23 cellular contexts compared by ENCODE assay signal in genomic region chr6:79724816-79725215, GRCh38.
DNase-seq lines count a peak whose midpoint lies in the region; ATAC-seq, FAIRE-seq and TF ChIP-seq lines count a peak whose summit lies in the region.
"Had no signal": no experiment of that assay in that cellular context is flagged by ENCODE, and none has a peak within 500 bp of the region (broad histone marks: within the 10 kb centered on the region; RNA-seq: fewer than 3 reads in every experiment).

No MANE protein-coding gene starts in this region.

- no peak overlapping the region for H2AFZ ChIP-seq in neuronal stem cell (ENCODE audit: low read length)

- peak in 7 of 8 donors; percentile 52 to 99 (median 70) for ATAC-seq in heart right ventricle

- no peak overlapping the region for H2BK12ac ChIP-seq in neuronal stem cell (ENCODE audit: low read length)

- intact Hi-C loops in heart right ventricle (cut with DNase I): no loop called here

- H3K4me3 ChIP-seq in heart right ventricle: no peak overlapping the region
- H3K4me3 ChIP-seq in neuronal stem cell (ENCODE audit: low read length in 2 of 2): no peak overlapping the region
- H3K4me3 ChIP-seq: BLaER1, SJSA1 had no signal

- peaks cover 0 to 8% (median 0%) of the 10 kb centered on the region in 9 donors for H3K4me1 ChIP-seq in heart right ventricle
- no peaks in the 10 kb centered on the region for H3K4me1 ChIP-seq in neuronal stem cell (ENCODE audit: control insufficient read depth in 2 of 2, insufficient read depth in 1 of 2, low read depth in 1 of 2, low read length in 2 of 2)
- H3K4me1 ChIP-seq: BLaER1, SJSA1 had no signal

- DNase-seq in G401 (ENCODE audit: low spot score): peak; percentile 83
- DNase-seq in cerebellum (ENCODE audit: low spot score): peak; percentile 23
- DNase-seq in heart right ventricle: peak; percentile 8 to 18
- DNase-seq in neuronal stem cell (ENCODE audit: low spot score): no peak
- DNase-seq in HTR-8/SVneo (ENCODE audit: insufficient read length, low spot score): no peak
- no peak for DNase-seq in NCI-H1092 (lab: John Stamatoyannopoulos, UW)
- no peak for DNase-seq in middle frontal gyrus (ENCODE audit: extremely low spot score, low spot score)
- DNase-seq: CD4-positive, alpha-beta T cell; H9; KBM-7; MV-4-11; NCI-H1105 treated with DMSO at 0.1 percent for 48 hours; NCI-H146; NCI-H1930; NCI-H2107; NCI-H446; NCI-H524 treated with DMSO at 0.1 percent for 48 hours; NCI-H774 had no signal

- FAIRE-seq in HTR-8/SVneo (lab: Jason Lieb, UNC): no peak
- FAIRE-seq: A204.1, D721Med, G401.6 had no signal

- in situ Hi-C loops in G401 (cut with HindIII; ENCODE audit: low sequenced_read_pairs): no loop called here

- H3K9me3 ChIP-seq in heart right ventricle: no peaks in the 10 kb centered on the region
- peaks cover 0 to 4% of the 10 kb centered on the region in 2 donors for H3K9me3 ChIP-seq in neuronal stem cell (replicated peaks in 1 of 2; ENCODE audit: control insufficient read depth in 2 of 2, insufficient read depth in 1 of 2, low read depth in 1 of 2, low read length in 2 of 2)
- H3K9me3 ChIP-seq: BLaER1, SJSA1 had no signal

- no peak overlapping the region for H3K14ac ChIP-seq in neuronal stem cell (ENCODE audit: low read length)

- 60 to 74% methylated on average over 2 of the region's 2 CpGs for WGBS in heart right ventricle, 2 donors
- no CpG with 5 or more reads among the region's 2 CpGs for WGBS in neuronal stem cell (ENCODE audit: extremely low coverage in 2 of 2, insufficient read length in 2 of 2, insufficient replicate concordance in 1 of 2), 2 donors

- no peak overlapping the region for H2BK5ac ChIP-seq in neuronal stem cell (ENCODE audit: low read length)

- no peak overlapping the region for H3K4ac ChIP-seq in neuronal stem cell (ENCODE audit: low read length)

- H4K8ac ChIP-seq in neuronal stem cell (ENCODE audit: low read depth, low read length): no peak overlapping the region

- H3K27ac ChIP-seq in heart right ventricle (peak overlapping the region in 1 of 10 donors; percentile 28), neuronal stem cell (replicated peaks; ENCODE audit: low read length) (no peak overlapping the region)
- H3K27ac ChIP-seq: BLaER1, SJSA1 had no signal

- H3K4me2 ChIP-seq in neuronal stem cell (ENCODE audit: insufficient read depth, low read length, poor library complexity, severe bottlenecking): no peak overlapping the region
- H3K4me2 ChIP-seq: BLaER1 had no signal

- no peaks in the 10 kb centered on the region for H3K79me1 ChIP-seq in neuronal stem cell (ENCODE audit: low read depth, low read length)

- H2BK120ac ChIP-seq in neuronal stem cell (ENCODE audit: low read depth, low read length): no peak overlapping the region

- H2BK15ac ChIP-seq in neuronal stem cell (ENCODE audit: low read length): peak overlapping the region; percentile 5

- no peak overlapping the region for H3K23ac ChIP-seq in neuronal stem cell (ENCODE audit: low read depth, low read length, poor library complexity)

- H4K91ac ChIP-seq in neuronal stem cell (ENCODE audit: low read depth, low read length, poor library complexity): no peak overlapping the region

- no peak overlapping the region for H2AK5ac ChIP-seq in neuronal stem cell (ENCODE audit: low read depth, low read length)

- no peaks in the 10 kb centered on the region for H3K36me3 ChIP-seq in heart right ventricle
- H3K36me3 ChIP-seq in neuronal stem cell (replicated peaks in 1 of 2; ENCODE audit: control insufficient read depth in 2 of 2, insufficient read depth in 2 of 2, low read length in 2 of 2): no peaks in the 10 kb centered on the region
- H3K36me3 ChIP-seq: BLaER1, SJSA1 had no signal

- no peaks in the 10 kb centered on the region for H3K27me3 ChIP-seq in heart right ventricle
- no peaks in the 10 kb centered on the region for H3K27me3 ChIP-seq in neuronal stem cell (ENCODE audit: control insufficient read depth in 3 of 3, insufficient read depth in 3 of 3, low read depth in 1 of 3, low read length in 3 of 3)
- H3K27me3 ChIP-seq: BLaER1, SJSA1 had no signal

- H3K18ac ChIP-seq in neuronal stem cell (ENCODE audit: low read length): peak overlapping the region; percentile 31

- no peak overlapping the region for H3K9ac ChIP-seq in neuronal stem cell (ENCODE audit: low read depth, low read length, poor library complexity)
- H3K9ac ChIP-seq: BLaER1 had no signal

- TF ChIP-seq CTCF in heart right ventricle (IDR thresholded peaks at IDR 0.05): no peak

Comparison
In these comparisons a context has a peak if more than half of its experiments do, and no peak if none do; other contexts are left out.
1. DNase-seq: peak in G401 (single experiment), cerebellum (single experiment) and heart right ventricle (2 of 2); none in neuronal stem cell (single experiment), HTR-8/SVneo (single experiment), NCI-H1092 (single experiment) and middle frontal gyrus (single experiment).